In the genomic region with DNA sequence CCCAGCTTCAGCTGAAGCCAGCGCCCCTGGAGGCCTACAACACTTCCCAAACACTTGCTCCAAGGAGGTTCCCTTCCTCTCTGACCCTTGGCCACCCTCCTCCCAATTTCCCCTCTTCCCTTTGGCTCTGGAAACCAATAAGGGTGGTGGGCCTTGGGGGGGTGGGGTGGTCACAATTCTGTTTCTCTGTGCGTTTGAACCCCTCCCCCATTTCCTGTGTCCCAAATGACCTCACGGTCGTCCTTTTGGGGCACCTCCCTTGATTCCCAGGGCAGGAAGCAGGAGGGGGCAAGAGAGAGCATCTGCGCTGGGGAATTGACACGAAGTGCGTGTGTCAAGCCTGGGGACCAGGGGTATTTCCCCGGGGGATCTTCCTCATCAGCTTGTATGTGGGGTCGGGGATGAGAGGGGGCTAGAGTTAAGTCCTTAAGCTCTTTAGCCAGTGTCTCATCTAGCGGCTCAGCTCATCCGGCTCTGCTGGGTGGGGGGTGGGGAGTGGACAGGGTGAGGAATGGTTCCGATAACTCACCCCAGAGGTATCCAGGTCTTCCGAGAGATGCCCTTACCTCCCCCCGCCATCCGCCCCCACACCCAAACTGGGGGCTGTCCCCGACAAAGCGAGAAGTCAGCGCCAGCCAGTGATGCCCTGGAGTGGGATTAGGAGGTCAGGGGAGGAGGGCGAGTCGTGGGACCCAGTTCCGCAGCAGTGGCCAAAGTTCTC, we compare ENCODE assay signal across 8 cellular contexts. TPM values are rescaled to one million over a fixed set of nuclear protein-coding genes. Genes with fewer than 3 reads are reported as not detected.
DNase-seq lines count a peak whose midpoint lies in the region; ATAC-seq and TF ChIP-seq lines count a peak whose summit lies in the region.

No MANE protein-coding gene starts in this region.

- no peak overlapping the region for H2AFZ ChIP-seq in mammary epithelial cell (ENCODE audit: low read depth, low read length)

- peaks cover 48 to 60% (median 54%) of the 10 kb centered on the region in 3 donors for H3K27me3 Mint-ChIP-seq in CD14-positive monocyte (ENCODE audit: low read depth in 3 of 3)

- H3K9ac ChIP-seq in mammary epithelial cell (ENCODE audit: insufficient read depth, low read length) (no peak overlapping the region), mucosa of stomach (ENCODE audit: low read length) (peak overlapping the region; percentile 61)

- peak overlapping the region; percentile 61 to 81 for H3K4me3 Mint-ChIP-seq in CD14-positive monocyte

- H4K20me1 ChIP-seq in mammary epithelial cell (ENCODE audit: insufficient read depth, low read length): no peaks in the 10 kb centered on the region

- peak; percentile 5 for ATAC-seq in HG02840 (IDR thresholded peaks at IDR 0.05; ENCODE audit: low FRiP score, unreplicated experiment)
- no peak for ATAC-seq in left colon

- DNase-seq in CD14-positive monocyte (ENCODE audit: low spot score) (no peak), mammary epithelial cell (no peak), LoVo (ENCODE audit: low spot score) (no peak), left colon (no peak), NOMO-1 (lab: John Stamatoyannopoulos, UW; ENCODE audit: unreplicated experiment in 2 of 2) (no peak)
- no peak for DNase-seq in activated CD8-positive, alpha-beta memory T cell treated with anti-CD3 and anti-CD28 coated beads for 24 hours

- intact Hi-C loops in CD14-positive monocyte (cut with micrococcal nuclease) (no loop called here), mammary epithelial cell (cut with micrococcal nuclease) (no loop called here), left colon (cut with DNase I, micrococcal nuclease) (loop anchor here (2.0 to 10.0 kb wide), 3 partner anchors 73 to 91 kb away; a partner anchor contains a TSS)

- no peaks in the 10 kb centered on the region for H3K79me2 ChIP-seq in mammary epithelial cell (ENCODE audit: insufficient read depth, low read length)

- CTCF ChIA-PET in mammary epithelial cell (lab: Charles Lee; ENCODE audit: low non-redundant PET): no interaction called here

- no peak overlapping the region for H3K4me3 ChIP-seq in mammary epithelial cell (replicated peaks in 1 of 3; ENCODE audit: insufficient read depth in 1 of 3, low read depth in 2 of 3, low read length in 3 of 3)
- no peak overlapping the region for H3K4me3 ChIP-seq in mucosa of stomach (ENCODE audit: low read length)

- H3K27me3 ChIP-seq in mammary epithelial cell (ENCODE audit: insufficient read depth, low read length): peaks cover 24% of the 10 kb centered on the region
- peaks cover 37% of the 10 kb centered on the region for H3K27me3 ChIP-seq in mucosa of stomach (ENCODE audit: control insufficient read depth, insufficient read depth, low read length)

- H3K36me3 ChIP-seq in mammary epithelial cell (ENCODE audit: insufficient read depth, low read length) (peaks cover 2% of the 10 kb centered on the region), mucosa of stomach (ENCODE audit: control insufficient read depth, insufficient read depth, low read length) (no peaks in the 10 kb centered on the region)

- BruUV-seq in mammary epithelial cell (replicated peaks; lab: Mats Ljungman, UMichigan): no TSS peak

- TF ChIP-seq CTCF in CD14-positive monocyte (IDR thresholded peaks at IDR 0.05): no peak
- no peak for TF ChIP-seq CTCF in mammary epithelial cell (conservative IDR thresholded peaks at IDR 0.05 in 1 of 2, IDR thresholded peaks at IDR 0.05 in 1 of 2; ENCODE audit: extremely low read depth in 1 of 2, insufficient read depth in 1 of 2, low read depth in 1 of 2, low read length in 2 of 2)

- dilution Hi-C loops in mammary epithelial cell (cut with HindIII; ENCODE audit: low sequenced_read_pairs): no loop called here

- in situ Hi-C loops in mammary epithelial cell (cut with MboI; ENCODE audit: low sequenced_read_pairs in 2 of 2): loop anchor here (10.0 to 25.0 kb wide), 2 partner anchors 87 to 349 kb away; a partner anchor contains a TSS

- no peaks in the 10 kb centered on the region for H3K9me3 ChIP-seq in mammary epithelial cell (replicated peaks; ENCODE audit: insufficient read depth, low read length)
- no peaks in the 10 kb centered on the region for H3K9me3 ChIP-seq in mucosa of stomach (ENCODE audit: control insufficient read depth, low read length)

- H3K4me1 Mint-ChIP-seq in CD14-positive monocyte: peaks cover 50% of the 10 kb centered on the region

- peaks cover 20% of the 10 kb centered on the region for H3K4me1 ChIP-seq in mammary epithelial cell (ENCODE audit: insufficient read depth, low read length)
- H3K4me1 ChIP-seq in mucosa of stomach (ENCODE audit: control insufficient read depth, insufficient read depth, low read length): peaks cover 50% of the 10 kb centered on the region

- H3K36me3 Mint-ChIP-seq in CD14-positive monocyte: peaks cover 15 to 21% of the 10 kb centered on the region in 2 donors

- no peak overlapping the region for H3K27ac Mint-ChIP-seq in CD14-positive monocyte

- 44% methylated on average over 8 of the region's 21 CpGs for WGBS in mammary epithelial cell (ENCODE audit: low coverage, missing lambda C conversion rate)

- H3K9me3 Mint-ChIP-seq in CD14-positive monocyte: peaks cover 0 to 23% (median 12%) of the 10 kb centered on the region in 7 donors

- no peak overlapping the region for H3K27ac ChIP-seq in mammary epithelial cell (ENCODE audit: insufficient read depth, low read depth, low read length)

- peak overlapping the region; percentile 93 for H3K4me2 ChIP-seq in mammary epithelial cell (ENCODE audit: insufficient read depth, low read depth, low read length)

RNA-seq across cellular contexts. Expression of a gene that starts 0.6 kb away (rescaled TPM):
- polyA plus RNA-seq in CD14-positive monocyte (under 1 TPM; 0.18 to 0.74 TPM), mammary epithelial cell (not detected)
- total RNA-seq in mammary epithelial cell (under 1 TPM in 1 of 2 donors, not detected in 1; 0.17 TPM), left colon (1 to 10 TPM; 8.6 to 9.6 TPM)
- not detected for polyA minus RNA-seq in mammary epithelial cell

RNA-seq across cellular contexts. Expression of a gene that starts 9.4 kb away (rescaled TPM):
- polyA plus RNA-seq in CD14-positive monocyte (not detected), mammary epithelial cell (not detected)
- total RNA-seq in mammary epithelial cell (not detected), left colon (100 to 1,000 TPM; 176 to 228 TPM)
- polyA minus RNA-seq in mammary epithelial cell: not detected

RNA-seq across cellular contexts. Expression of a gene that starts 21.7 kb away (rescaled TPM):
- polyA plus RNA-seq in CD14-positive monocyte: 10 to 100 TPM; 17.2 to 19.2 TPM
- 1 to 10 TPM in 1 of 2 donors, not detected in 1; 3.8 TPM for total RNA-seq in mammary epithelial cell
- 7.4 TPM for polyA plus RNA-seq in mammary epithelial cell
- 5.4 TPM for polyA minus RNA-seq in mammary epithelial cell
- 1 to 10 TPM; 1.8 to 2.5 TPM for total RNA-seq in left colon

RNA-seq across cellular contexts. Expression of a gene that starts 38.7 kb away (rescaled TPM):
- 1 to 10 TPM; 1.2 to 1.8 TPM for polyA plus RNA-seq in CD14-positive monocyte
- total RNA-seq in mammary epithelial cell: 1 to 10 TPM; 8.7 to 9.7 TPM
- 1.9 TPM for polyA plus RNA-seq in mammary epithelial cell
- 4.3 TPM for polyA minus RNA-seq in mammary epithelial cell
- 1 to 10 TPM; 7.3 to 9.0 TPM for total RNA-seq in left colon

Comparison
In these comparisons a context has a peak if more than half of its experiments do, and no peak if none do; other contexts are left out.
1. RNA of a gene that starts 0.6 kb away (total RNA-seq): 8.6 to 9.6 TPM in left colon; 0.17 TPM in mammary epithelial cell; every median in the first group is over 4 times any median in the second.
2. RNA of a gene that starts 9.4 kb away (total RNA-seq): 176 to 228 TPM in left colon; not detected in mammary epithelial cell; every median in the first group is over 100 times any median in the second.
3. intact Hi-C loops: an anchor here in left colon (2.0 to 10.0 kb wide); none called in CD14-positive monocyte and mammary epithelial cell.